In the genomic region with DNA sequence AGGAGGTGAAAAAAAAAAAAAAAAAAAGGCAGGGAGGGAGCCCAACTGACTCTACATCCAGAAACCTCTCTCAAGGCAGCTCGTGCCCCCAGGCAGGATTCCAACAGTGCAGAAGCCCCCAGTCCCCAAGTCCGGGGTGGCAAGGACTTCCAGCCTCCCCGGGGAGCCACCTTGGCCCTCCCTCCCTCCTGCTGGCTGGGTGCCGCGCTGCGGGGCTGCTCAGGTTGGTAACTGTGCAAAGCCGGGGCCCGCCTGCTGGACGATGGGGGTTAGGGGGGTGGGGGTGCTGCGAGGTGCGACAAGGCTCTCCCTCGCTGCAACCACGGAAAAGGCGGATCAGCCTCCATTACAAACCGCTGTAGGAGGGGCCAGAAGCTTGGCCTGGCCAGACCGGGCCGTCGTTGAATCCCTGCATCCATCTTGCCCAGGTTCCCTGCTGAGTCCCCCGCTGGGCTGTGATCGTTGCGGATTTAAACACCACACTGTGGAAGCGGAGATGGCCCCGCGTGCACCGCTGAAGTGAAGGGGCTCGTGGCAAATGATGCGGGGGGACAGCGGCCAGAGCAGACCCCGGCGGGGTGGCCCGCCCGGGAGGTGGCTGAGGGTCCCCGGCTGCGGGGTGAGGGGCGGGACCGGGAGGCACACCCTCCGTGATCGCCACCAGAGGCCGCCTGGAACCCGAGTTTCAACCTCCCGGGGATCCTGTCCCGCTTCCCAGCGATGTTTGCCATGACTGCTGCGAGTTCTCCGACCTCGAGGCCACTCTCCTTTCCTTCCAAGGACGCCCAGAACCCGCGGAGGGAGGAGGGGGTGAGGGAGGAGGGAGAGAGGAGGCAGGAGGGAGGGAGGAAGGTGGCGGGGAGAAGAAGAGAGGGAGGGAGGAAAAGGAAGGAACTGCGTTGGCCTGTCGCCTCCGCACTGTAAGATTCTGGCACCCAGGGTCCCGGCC, we compare ENCODE assay signal across 8 cellular contexts. TPM values are rescaled to one million over a fixed set of nuclear protein-coding genes. Genes with fewer than 3 reads are reported as not detected.
DNase-seq lines count a peak whose midpoint lies in the region; ATAC-seq and TF ChIP-seq lines count a peak whose summit lies in the region.

No MANE protein-coding gene starts in this region.

- intact Hi-C loops in PC-9 (cut with micrococcal nuclease; ENCODE audit: unreplicated experiment) (loop anchor here (5.0 kb wide), 1 partner anchor 56 kb away; a partner anchor contains a TSS), tibial artery (cut with DNase I; ENCODE audit: low total_unique reads) (no loop called here)

- DNase-seq in GM12865 (ENCODE audit: low read depth) (peak; percentile 50), PC-9 (peak in 1 of 2 experiments; percentile 41), germinal center (ENCODE audit: low spot score) (peak; percentile 37), tibial artery (peak; percentile 55 to 78), NCI-H226 (no peak)
- peak; percentile 49 for DNase-seq in activated naive CD4-positive, alpha-beta T cell treated with Interleukin-2 at 50 U/mL for 16 hours

- H3K36me3 ChIP-seq in PC-9 (ENCODE audit: low read depth) (no peaks in the 10 kb centered on the region), neuron (ENCODE audit: insufficient read depth, low read length) (no peaks in the 10 kb centered on the region), tibial artery (no peaks in the 10 kb centered on the region)

- CTCF ChIA-PET in PC-9 (lab: Charles Lee): no interaction called here

- H2AFZ ChIP-seq in PC-9: peak overlapping the region; percentile 55
- no peak overlapping the region for H2AFZ ChIP-seq in neuron (ENCODE audit: low read depth, low read length)

- peak overlapping the region; percentile 61 for H3K4me2 ChIP-seq in PC-9

- peak overlapping the region; percentile 62 for H3K4me3 ChIP-seq in GM12865 (ENCODE audit: low read depth, low read length)
- peak overlapping the region; percentile 50; the same call in 1 of the 2 replicates for H3K4me3 ChIP-seq in PC-9
- peak overlapping the region; percentile 15 for H3K4me3 ChIP-seq in neuron (ENCODE audit: low read length)
- H3K4me3 ChIP-seq in tibial artery: peak overlapping the region; percentile 56 to 63

- H3K27me3 ChIP-seq in PC-9 (ENCODE audit: insufficient read depth, low read depth) (no peaks in the 10 kb centered on the region), neuron (ENCODE audit: insufficient read depth, low read length) (no peaks in the 10 kb centered on the region), tibial artery (no peaks in the 10 kb centered on the region)

- no TSS peak for BruUV-seq in PC-9 (replicated peaks; lab: Mats Ljungman, UMichigan)

- H3K27ac ChIP-seq in PC-9 (no peak overlapping the region), tibial artery (peak overlapping the region; percentile 55 to 73)

- TF ChIP-seq CTCF in GM12865 (IDR thresholded peaks at IDR 0.05; ENCODE audit: insufficient read depth, low read depth, low read length, missing control alignments): peak; percentile 51
- TF ChIP-seq CTCF in PC-9 (conservative IDR thresholded peaks at IDR 0.05): peak; percentile 44
- peak; percentile 24 to 27 for TF ChIP-seq CTCF in tibial artery (IDR thresholded peaks at IDR 0.05)

- no peaks in the 10 kb centered on the region for H3K79me2 ChIP-seq in PC-9 (ENCODE audit: low read depth)

- H3K9me3 ChIP-seq in PC-9 (ENCODE audit: insufficient read depth, low read depth) (no peaks in the 10 kb centered on the region), neuron (ENCODE audit: low read length) (no peaks in the 10 kb centered on the region), tibial artery (no peaks in the 10 kb centered on the region)

- peak; percentile 69 for ATAC-seq in HG03354 (IDR thresholded peaks at IDR 0.05; ENCODE audit: poor library complexity, severe bottlenecking, unreplicated experiment)

- H3K4me1 ChIP-seq in PC-9 (replicated peaks; ENCODE audit: insufficient read depth) (no peaks in the 10 kb centered on the region), neuron (ENCODE audit: insufficient read depth, low read length) (peaks cover 5% of the 10 kb centered on the region), tibial artery (peaks cover 0 to 18% (median 0%) of the 10 kb centered on the region in 4 donors)

- no peaks in the 10 kb centered on the region for H3F3A ChIP-seq in PC-9 (ENCODE audit: insufficient read depth, low read depth)

- no peaks in the 10 kb centered on the region for H4K20me1 ChIP-seq in PC-9 (ENCODE audit: insufficient read depth)

- POLR2A ChIA-PET in PC-9 (lab: Charles Lee; ENCODE audit: unreplicated experiment): no interaction called here

- no peaks in the 10 kb centered on the region for H3K9me2 ChIP-seq in PC-9 (ENCODE audit: insufficient read depth)

RNA-seq across cellular contexts. Expression of a gene that starts 58.0 kb away (rescaled TPM):
- 130 and 158 TPM in 2 replicates for total RNA-seq in PC-9 (2021)
